In genomic region chr16:1545044-1545736, GRCh38 we compare ENCODE assay signal across 11 cellular contexts. TPM values are rescaled to one million over a fixed set of nuclear protein-coding genes. Genes with fewer than 3 reads are reported as not detected.
DNase-seq lines count a peak whose midpoint lies in the region; ATAC-seq and TF ChIP-seq lines count a peak whose summit lies in the region.
"Had no signal": no experiment of that assay in that cellular context is flagged by ENCODE, and none has a peak within 500 bp of the region (broad histone marks: within the 10 kb centered on the region; RNA-seq: fewer than 3 reads in every experiment).

No MANE protein-coding gene starts in this region.

- H3K27ac ChIP-seq in upper lobe of left lung = peak overlapping the region; percentile 75 to 93 (median 82)

- TF ChIP-seq POLR2A in upper lobe of left lung (IDR thresholded peaks at IDR 0.05) = no peak

- intact Hi-C loops in mucosa of descending colon (cut with DNase I, micrococcal nuclease) = no loop called here

- H3K4me3 ChIP-seq in mucosa of descending colon = no peak overlapping the region
- peak overlapping the region in 2 of 4 donors; percentile 8 to 26 for H3K4me3 ChIP-seq in upper lobe of left lung

- no peak for TF ChIP-seq CTCF in endothelial cell (IDR thresholded peaks at IDR 0.05; ENCODE audit: unreplicated experiment)
- TF ChIP-seq CTCF in mucosa of descending colon (IDR thresholded peaks at IDR 0.05) = no peak
- TF ChIP-seq CTCF in upper lobe of left lung (IDR thresholded peaks at IDR 0.05) = no peak

- peaks cover 2% of the 10 kb centered on the region for H3K4me1 ChIP-seq in mucosa of descending colon (ENCODE audit: low read depth)
- peaks cover 86 to 96% (median 91%) of the 10 kb centered on the region in 4 donors for H3K4me1 ChIP-seq in upper lobe of left lung

- no peaks in the 10 kb centered on the region for H3K9me3 Mint-ChIP-seq in activated T-cell treated with anti-CD3 and anti-CD28 coated beads, Interleukin-2, amount 50 U/mL, for 24 hours
- no peaks in the 10 kb centered on the region for H3K9me3 Mint-ChIP-seq in endothelial cell (ENCODE audit: unreplicated experiment)
- H3K9me3 Mint-ChIP-seq: central memory CD8-positive, alpha-beta T cell had no signal

- no peaks in the 10 kb centered on the region for H3K27me3 ChIP-seq in upper lobe of left lung

- H3K4me3 Mint-ChIP-seq in activated T-cell treated with anti-CD3 and anti-CD28 coated beads, Interleukin-2, amount 50 U/mL, for 24 hours = peak overlapping the region; percentile 17
- H3K4me3 Mint-ChIP-seq in endothelial cell (ENCODE audit: unreplicated experiment) = peak overlapping the region; percentile 5
- H3K4me3 Mint-ChIP-seq: central memory CD8-positive, alpha-beta T cell had no signal

- H3K27me3 Mint-ChIP-seq in activated T-cell treated with anti-CD3 and anti-CD28 coated beads, Interleukin-2, amount 50 U/mL, for 24 hours = no peaks in the 10 kb centered on the region
- H3K27me3 Mint-ChIP-seq in endothelial cell (ENCODE audit: unreplicated experiment) = peaks cover 6% of the 10 kb centered on the region
- H3K27me3 Mint-ChIP-seq: central memory CD8-positive, alpha-beta T cell had no signal

- H3K9me3 ChIP-seq in mucosa of descending colon = no peaks in the 10 kb centered on the region
- no peaks in the 10 kb centered on the region for H3K9me3 ChIP-seq in upper lobe of left lung

- DNase-seq in activated T-cell treated with anti-CD3 and anti-CD28 coated beads, Interleukin-2, amount 50 U/mL, for 24 hours = no peak
- no peak for DNase-seq in activated T-cell treated with anti-CD3 and anti-CD28 coated beads for 4 hours
- DNase-seq in endothelial cell (ENCODE audit: low spot score) = peak; percentile 46
- DNase-seq in mucosa of descending colon = no peak
- peak in 1 of 2 donors; percentile 51 for DNase-seq in upper lobe of left lung
- no peak for DNase-seq in dedifferentiated amniotic fluid mesenchymal stem cell (ENCODE audit: extremely low spot score)
- DNase-seq in stimulated activated CD4-positive, alpha-beta T cell treated with anti-CD3 and anti-CD28 coated beads, Interleukin-1b, Interleukin-23, amount 100 ng/mL, for 48 hours = no peak
- DNase-seq: NCI-H524 had no signal

- peaks cover 86% of the 10 kb centered on the region for H3K36me3 Mint-ChIP-seq in activated T-cell treated with anti-CD3 and anti-CD28 coated beads, Interleukin-2, amount 50 U/mL, for 24 hours (ENCODE audit: low read depth)
- H3K36me3 Mint-ChIP-seq in endothelial cell (ENCODE audit: low read depth, unreplicated experiment) = peaks cover 44% of the 10 kb centered on the region

- ATAC-seq in mucosa of descending colon = peak; percentile 49
- no peak for ATAC-seq in upper lobe of left lung (ENCODE audit: low FRiP score in 2 of 2)
- no peak for ATAC-seq in HG03025 (IDR thresholded peaks at IDR 0.05; ENCODE audit: low FRiP score, unreplicated experiment)

- no peaks in the 10 kb centered on the region for H3K36me3 ChIP-seq in mucosa of descending colon (ENCODE audit: low read depth)
- peaks cover 3 to 83% (median 50%) of the 10 kb centered on the region in 4 donors for H3K36me3 ChIP-seq in upper lobe of left lung

- peaks cover 82% of the 10 kb centered on the region for H3K4me1 Mint-ChIP-seq in activated T-cell treated with anti-CD3 and anti-CD28 coated beads, Interleukin-2, amount 50 U/mL, for 24 hours (ENCODE audit: low read depth)
- peaks cover 74% of the 10 kb centered on the region for H3K4me1 Mint-ChIP-seq in endothelial cell (ENCODE audit: unreplicated experiment)

- TF ChIP-seq EP300 in upper lobe of left lung (IDR thresholded peaks at IDR 0.05) = peak in 2 of 4 donors; percentile 54 to 86

- peak overlapping the region; percentile 97 for H3K27ac Mint-ChIP-seq in activated T-cell treated with anti-CD3 and anti-CD28 coated beads, Interleukin-2, amount 50 U/mL, for 24 hours
- peak overlapping the region; percentile 88 for H3K27ac Mint-ChIP-seq in endothelial cell (ENCODE audit: unreplicated experiment)

- 37 to 60% methylated on average over 19 of the region's 19 CpGs for WGBS in upper lobe of left lung, 2 donors

RNA-seq across cellular contexts. Expression of gene TMEM204, which starts 11.7 kb away (rescaled TPM):
- total RNA-seq in endothelial cell (ENCODE audit: unreplicated experiment) (66.3 TPM), mucosa of descending colon (10 to 100 TPM in 1 of 3 donors, 1 to 10 TPM in 2; 3.4 to 10.3 (median 5.0) TPM), upper lobe of left lung (100 to 1,000 TPM in 1 of 6 donors, 10 to 100 TPM in 5; 31.4 to 112 (median 48.4) TPM)

RNA-seq across cellular contexts. Expression of gene TELO2, which starts 52.0 kb away (rescaled TPM):
- 64.5 TPM for total RNA-seq in endothelial cell (ENCODE audit: unreplicated experiment)
- 10 to 100 TPM; 32.2 to 41.6 (median 37.8) TPM for total RNA-seq in mucosa of descending colon
- total RNA-seq in upper lobe of left lung = 100 to 1,000 TPM in 1 of 6 donors, 10 to 100 TPM in 5; 13.8 to 130 (median 41.5) TPM

RNA-seq across cellular contexts. Expression of gene PTX4, which starts 56.4 kb away (rescaled TPM):
- total RNA-seq in endothelial cell (ENCODE audit: unreplicated experiment) (0.21 TPM), mucosa of descending colon (not detected), upper lobe of left lung (under 1 TPM in 3 of 6 donors, not detected in 3; 0.30 to 0.34 (median 0.34) TPM)
- total RNA-seq: kidney epithelial cell had no signal
